ENCODE assay signal across 12 cellular contexts in the genomic region with DNA sequence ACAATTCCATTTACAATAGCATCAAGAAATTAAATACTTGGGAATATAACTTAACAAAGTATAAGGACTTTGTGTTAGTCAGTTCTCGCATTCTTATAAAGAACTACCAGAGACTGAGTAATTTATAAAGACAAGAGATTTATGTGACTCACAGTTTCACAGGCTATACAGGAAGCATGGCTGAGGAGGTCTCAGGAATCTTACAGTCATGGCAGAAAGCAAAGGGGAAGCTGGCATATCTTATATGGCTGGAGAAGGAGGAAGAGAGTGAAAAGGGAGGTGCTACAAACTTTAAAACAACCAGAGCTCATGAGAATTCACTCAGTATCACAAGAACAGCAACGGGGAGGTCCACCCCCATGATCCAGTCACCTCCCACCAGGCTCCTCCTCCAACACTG. TPM values are rescaled to one million over a fixed set of nuclear protein-coding genes. Genes with fewer than 3 reads are reported as not detected.
DNase-seq lines count a peak whose midpoint lies in the region; ATAC-seq and TF ChIP-seq lines count a peak whose summit lies in the region.
"Had no signal": no experiment of that assay in that cellular context is flagged by ENCODE, and none has a peak within 500 bp of the region (broad histone marks: within the 10 kb centered on the region; RNA-seq: fewer than 3 reads in every experiment).

No MANE protein-coding gene starts in this region.

- H2BK5ac ChIP-seq in IMR-90 (ENCODE audit: low read depth, low read length, poor library complexity, severe bottlenecking): no peak overlapping the region

- no peak overlapping the region for H3K27ac ChIP-seq in IMR-90 (ENCODE audit: insufficient read depth, low read length)
- H3K27ac ChIP-seq in SJCRH30: no peak overlapping the region
- H3K27ac ChIP-seq: neural progenitor cell had no signal

- H2BK20ac ChIP-seq in IMR-90 (ENCODE audit: low read depth, low read length): no peak overlapping the region; the same call in 1 of the 2 replicates

- no peak overlapping the region for H2BK120ac ChIP-seq in IMR-90 (ENCODE audit: low read depth, low read length)

- CTCF ChIA-PET in IMR-90 (lab: Yijun Ruan, JAX): no interaction called here

- H3K4me3 ChIP-seq in IMR-90 (ENCODE audit: insufficient read depth, low read depth, low read length) (no peak overlapping the region), SJCRH30 (no peak overlapping the region)
- H3K4me3 ChIP-seq: neural progenitor cell had no signal

- H3K56ac ChIP-seq in IMR-90 (ENCODE audit: extremely low read depth, insufficient read depth, low read length): no peak overlapping the region

- TF ChIP-seq RAD21 in IMR-90 (IDR thresholded peaks at IDR 0.05; ENCODE audit: low read length): no peak

- no peak overlapping the region for H2AK5ac ChIP-seq in IMR-90 (ENCODE audit: low read depth, low read length)

- H4K20me1 ChIP-seq in IMR-90 (ENCODE audit: insufficient read depth, low read length): no peaks in the 10 kb centered on the region

- no TSS peak for BruUV-seq in IMR-90 (replicated peaks; lab: Mats Ljungman, UMichigan)

- peaks cover 2% of the 10 kb centered on the region for H3K27me3 ChIP-seq in IMR-90 (ENCODE audit: control insufficient read depth, insufficient read depth, low read length)
- H3K27me3 ChIP-seq in SJCRH30: no peaks in the 10 kb centered on the region
- H3K27me3 ChIP-seq: neural progenitor cell had no signal

- H3K9me1 ChIP-seq in IMR-90 (ENCODE audit: insufficient read depth, low read length): no peaks in the 10 kb centered on the region

- H3K79me1 ChIP-seq in IMR-90 (ENCODE audit: low read depth in 1 of 2, low read length in 2 of 2): no peaks in the 10 kb centered on the region

- H3K14ac ChIP-seq in IMR-90 (replicated peaks; ENCODE audit: low read depth, low read length): no peak overlapping the region

- POLR2A ChIA-PET in IMR-90 (lab: Charles Lee; ENCODE audit: unreplicated experiment): no interaction called here

- dilution Hi-C loops in IMR-90 (cut with HindIII; ENCODE audit: low sequenced_read_pairs, unreplicated experiment): no loop called here

- H2AK9ac ChIP-seq in IMR-90 (replicated peaks; ENCODE audit: low read depth, low read length, poor library complexity): no peak overlapping the region

- H3K36me3 ChIP-seq in IMR-90 (ENCODE audit: control insufficient read depth, insufficient read depth, low read length) (no peaks in the 10 kb centered on the region), SJCRH30 (no peaks in the 10 kb centered on the region)
- H3K36me3 ChIP-seq: neural progenitor cell had no signal

- H3K4ac ChIP-seq in IMR-90 (ENCODE audit: low read depth, low read length): no peak overlapping the region

- no peak overlapping the region for H3K4me2 ChIP-seq in IMR-90 (ENCODE audit: low read depth, low read length)
- H3K4me2 ChIP-seq: neural progenitor cell had no signal

- H3K23ac ChIP-seq in IMR-90 (ENCODE audit: low read depth, low read length): no peak overlapping the region

- H3K9ac ChIP-seq in IMR-90 (ENCODE audit: low read depth, low read length): no peak overlapping the region
- H3K9ac ChIP-seq: neural progenitor cell had no signal

- no peak overlapping the region for H3K18ac ChIP-seq in IMR-90 (ENCODE audit: low read depth, low read length)

- H3K9me3 ChIP-seq in IMR-90 (ENCODE audit: control insufficient read depth, insufficient read depth, low read length) (no peaks in the 10 kb centered on the region), SJCRH30 (replicated peaks) (no peaks in the 10 kb centered on the region)

- ATAC-seq in IMR-90 (ENCODE audit: low read depth): no peak
- ATAC-seq in sciatic nerve: no peak
- no peak for ATAC-seq in GM19328 (IDR thresholded peaks at IDR 0.05; ENCODE audit: unreplicated experiment)
- no peak for ATAC-seq in HG03159 (IDR thresholded peaks at IDR 0.05; ENCODE audit: unreplicated experiment)
- ATAC-seq: effector memory CD8-positive, alpha-beta T cell had no signal

- H2BK15ac ChIP-seq in IMR-90 (ENCODE audit: low read depth, low read length): no peak overlapping the region; the same call in 2 of the 3 replicates

- WGBS in IMR-90 (ENCODE audit: extremely low coverage in 2 of 2, insufficient read length in 1 of 2), 2 experiments: no CpG with 5 or more reads among the region's 2 CpGs

- 0 out of 4 replicates have a peak overlapping the region, but pooled peaks of 1 of the 2 experiments have one; percentile 56 for H4K8ac ChIP-seq in IMR-90 (ENCODE audit: low read depth in 2 of 2, low read length in 2 of 2)

- no peaks in the 10 kb centered on the region for H3K4me1 ChIP-seq in IMR-90 (ENCODE audit: control insufficient read depth, insufficient read depth, low read length)
- H3K4me1 ChIP-seq in SJCRH30: no peaks in the 10 kb centered on the region

- no peak for TF ChIP-seq POLR2A in IMR-90 (IDR thresholded peaks at IDR 0.05; ENCODE audit: low read depth, low read length)

- TF ChIP-seq CTCF in IMR-90 (conservative IDR thresholded peaks at IDR 0.05; ENCODE audit: low read depth, low read length): no peak

- DNase-seq in CD1c-positive myeloid dendritic cell (ENCODE audit: extremely low spot score) (peak; percentile 87), IMR-90 (peak; percentile 34), astrocyte of the hippocampus (ENCODE audit: low read depth, low spot score) (peak; percentile 45), kidney glomerular epithelial cell (lab: John Stamatoyannopoulos, UW) (peak; percentile 95), SJCRH30 (no peak), sciatic nerve (ENCODE audit: low spot score) (no peak)
- DNase-seq: COR-L47; effector memory CD8-positive, alpha-beta T cell; NCI-H2081 had no signal

- H4K91ac ChIP-seq in IMR-90 (ENCODE audit: insufficient read depth, low read depth, low read length): no peak overlapping the region

- intact Hi-C loops in IMR-90 (cut with micrococcal nuclease) (no loop called here), sciatic nerve (cut with DNase I) (no loop called here)

- in situ Hi-C loops in IMR-90 (cut with MboI; ENCODE audit: low sequenced_read_pairs): no loop called here

- no peak overlapping the region for H4K5ac ChIP-seq in IMR-90 (ENCODE audit: low read depth, low read length)

- peak overlapping the region; percentile 69 for H2AFZ ChIP-seq in IMR-90 (replicated peaks; ENCODE audit: low read length, poor library complexity)
- H2AFZ ChIP-seq: neural progenitor cell had no signal

TF ChIP-seq in IMR-90, 13 proteins besides CTCF, POLR2A, EP300 and RAD21:
- TF ChIP-seq, protein P1, sequence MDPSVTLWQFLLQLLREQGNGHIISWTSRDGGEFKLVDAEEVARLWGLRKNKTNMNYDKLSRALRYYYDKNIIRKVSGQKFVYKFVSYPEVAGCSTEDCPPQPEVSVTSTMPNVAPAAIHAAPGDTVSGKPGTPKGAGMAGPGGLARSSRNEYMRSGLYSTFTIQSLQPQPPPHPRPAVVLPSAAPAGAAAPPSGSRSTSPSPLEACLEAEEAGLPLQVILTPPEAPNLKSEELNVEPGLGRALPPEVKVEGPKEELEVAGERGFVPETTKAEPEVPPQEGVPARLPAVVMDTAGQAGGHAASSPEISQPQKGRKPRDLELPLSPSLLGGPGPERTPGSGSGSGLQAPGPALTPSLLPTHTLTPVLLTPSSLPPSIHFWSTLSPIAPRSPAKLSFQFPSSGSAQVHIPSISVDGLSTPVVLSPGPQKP (IDR thresholded peaks at IDR 0.05; ENCODE audit: borderline replicate concordance, low read depth, low read length): no peak
- TF ChIP-seq RCOR1 (IDR thresholded peaks at IDR 0.05; ENCODE audit: insufficient replicate concordance, low read length) (no peak), FOS (IDR thresholded peaks at IDR 0.05; ENCODE audit: low read depth, low read length) (no peak), MAFK (IDR thresholded peaks at IDR 0.05; ENCODE audit: low read depth, low read length) (no peak), NFE2L2 (IDR thresholded peaks at IDR 0.05; ENCODE audit: low read depth, low read length) (no peak), MXI1 (IDR thresholded peaks at IDR 0.05; ENCODE audit: borderline replicate concordance, low read depth, low read length) (no peak), CHD1 (IDR thresholded peaks at IDR 0.05; ENCODE audit: low read depth, low read length) (no peak), CEBPB (IDR thresholded peaks at IDR 0.05; ENCODE audit: low read depth, low read length) (no peak), RFX5 (IDR thresholded peaks at IDR 0.05; ENCODE audit: low read depth, low read length) (no peak), MAZ (IDR thresholded peaks at IDR 0.05; ENCODE audit: borderline replicate concordance, low read depth, low read length) (no peak), BHLHE40 (IDR thresholded peaks at IDR 0.05; ENCODE audit: low read depth, low read length) (no peak), SMC3 (IDR thresholded peaks at IDR 0.05; ENCODE audit: low read depth, low read length) (no peak)
- TF ChIP-seq, protein P2, sequence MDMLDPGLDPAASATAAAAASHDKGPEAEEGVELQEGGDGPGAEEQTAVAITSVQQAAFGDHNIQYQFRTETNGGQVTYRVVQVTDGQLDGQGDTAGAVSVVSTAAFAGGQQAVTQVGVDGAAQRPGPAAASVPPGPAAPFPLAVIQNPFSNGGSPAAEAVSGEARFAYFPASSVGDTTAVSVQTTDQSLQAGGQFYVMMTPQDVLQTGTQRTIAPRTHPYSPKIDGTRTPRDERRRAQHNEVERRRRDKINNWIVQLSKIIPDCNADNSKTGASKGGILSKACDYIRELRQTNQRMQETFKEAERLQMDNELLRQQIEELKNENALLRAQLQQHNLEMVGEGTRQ (IDR thresholded peaks at IDR 0.05; ENCODE audit: low read depth, low read length): no peak

RNA-seq across cellular contexts. Expression of a gene that starts 32.1 kb away (rescaled TPM):
- total RNA-seq in IMR-90 (2012; rRNA removed) (6.1 and 7.0 TPM in 2 replicates), sciatic nerve (8.4 TPM)
- polyA plus RNA-seq in IMR-90 (2012; rRNA removed): 5.1 and 7.5 TPM in 2 replicates
- 3.3 and 5.2 TPM in 2 replicates for polyA plus RNA-seq in IMR-90 (2012; cell fraction: cytosol; rRNA removed)
- 2.0 and 2.3 TPM in 2 replicates for polyA plus RNA-seq in IMR-90 (2012; cell fraction: nucleus; rRNA removed; ENCODE audit: low replicate concordance)
- 19.8 and 21.2 TPM in 2 replicates for total RNA-seq in SJCRH30 (2014; rRNA removed; shearing (Covaris generic))

Comparison
In these comparisons a context has a peak if more than half of its experiments do, and no peak if none do; other contexts are left out.
1. DNase-seq: peak in CD1c-positive myeloid dendritic cell (single experiment), IMR-90 (single experiment), astrocyte of the hippocampus (single experiment) and kidney glomerular epithelial cell (single experiment); none in SJCRH30 (0 of 2) and sciatic nerve (single experiment).